27 cellular contexts compared by ENCODE assay signal in the genomic region with DNA sequence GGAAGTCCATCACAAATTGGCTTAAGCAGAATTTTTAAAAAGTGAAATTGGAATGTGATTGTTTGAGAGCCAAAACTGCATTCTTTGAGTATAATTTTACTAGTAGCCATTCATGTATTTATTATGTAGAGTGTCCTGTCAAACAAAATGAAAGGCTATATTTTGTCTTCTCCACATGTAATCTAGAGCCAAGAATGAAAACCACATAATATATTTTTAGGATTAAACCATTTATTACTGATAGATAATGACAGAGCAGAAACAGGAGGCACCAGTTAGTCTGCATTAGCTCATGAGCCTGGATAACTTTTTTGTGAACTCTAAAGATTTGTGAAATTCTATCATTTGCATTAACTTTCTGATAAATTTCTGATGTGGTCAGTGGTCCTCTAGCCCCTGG.
"Had no signal": no experiment of that assay in that cellular context is flagged by ENCODE, and none has a peak within 500 bp of the region (broad histone marks: within the 10 kb centered on the region; RNA-seq: fewer than 3 reads in every experiment).

No MANE protein-coding gene starts in this region.

- H3K27me3 Mint-ChIP-seq: activated CD4-positive, alpha-beta T cell treated with anti-CD3 and anti-CD28 coated beads, Interleukin-2, amount 10 ng/mL, durations not matched to agents 24 days and 14 days; activated CD8-positive, alpha-beta T cell treated with anti-CD3 and anti-CD28 coated beads for 36 hours; activated naive CD4-positive, alpha-beta T cell treated with anti-CD3 and anti-CD28 coated beads, Interleukin-2, amount 10 ng/mL, durations not matched to agents 7 days and 5 days; activated naive CD8-positive, alpha-beta T cell; activated naive CD8-positive, alpha-beta T cell treated with anti-CD3 and anti-CD28 coated beads, Interleukin-2, amount 50 U/mL, for 24 hours; activated T-cell treated with anti-CD3 and anti-CD28 coated beads, Interleukin-2, amount 50 U/mL, for 24 hours had no signal

- H3K27ac ChIP-seq: brain microvascular endothelial cell, SJCRH30, SK-N-MC had no signal

- H3K36me3 Mint-ChIP-seq: activated naive CD4-positive, alpha-beta T cell treated with anti-CD3 and anti-CD28 coated beads, Interleukin-2, amount 10 ng/mL, durations not matched to agents 7 days and 5 days had no signal

- DNase-seq: activated CD4-positive, alpha-beta T cell treated with anti-CD3 and anti-CD28 coated beads, Interleukin-2, amount 10 ng/mL, durations not matched to agents 24 days and 14 days; activated CD4-positive, alpha-beta T cell treated with anti-CD3 and anti-CD28 coated beads, Interleukin-2, amount 50 U/mL, for 4 hours; activated CD8-positive, alpha-beta T cell treated with anti-CD3 and anti-CD28 coated beads for 36 hours; activated effector memory CD4-positive, alpha-beta T cell treated with Interleukin-2 at 50 U/mL for 16 hours; activated naive CD4-positive, alpha-beta T cell treated with anti-CD3 and anti-CD28 coated beads, Interleukin-2, amount 10 ng/mL, durations not matched to agents 7 days and 5 days; activated naive CD8-positive, alpha-beta T cell treated with anti-CD3 and anti-CD28 coated beads, Interleukin-2, amount 50 U/mL, for 24 hours; activated T-cell treated with anti-CD3 and anti-CD28 coated beads, Interleukin-2, amount 50 U/mL, for 24 hours; anterior cingulate cortex; brain microvascular endothelial cell; central memory CD4-positive, alpha-beta T cell; NCI-H1048; NCI-H1105 treated with DMSO at 0.1 percent for 48 hours; NCI-H1436; NCI-H1694; NCI-H1930; NCI-H2081 treated with DMSO at 0.1 percent for 48 hours; NCI-H345; NCI-H524 treated with DMSO at 0.1 percent for 48 hours; SHP77; SJCRH30; SW 1271; T1000 had no signal

- H3K4me1 Mint-ChIP-seq: activated CD4-positive, alpha-beta T cell treated with anti-CD3 and anti-CD28 coated beads, Interleukin-2, amount 10 ng/mL, durations not matched to agents 24 days and 14 days; activated naive CD4-positive, alpha-beta T cell treated with anti-CD3 and anti-CD28 coated beads, Interleukin-2, amount 10 ng/mL, durations not matched to agents 7 days and 5 days; activated naive CD8-positive, alpha-beta T cell treated with anti-CD3 and anti-CD28 coated beads, Interleukin-2, amount 50 U/mL, for 24 hours had no signal

- H3K4me3 Mint-ChIP-seq: activated CD4-positive, alpha-beta T cell treated with anti-CD3 and anti-CD28 coated beads, Interleukin-2, amount 10 ng/mL, durations not matched to agents 24 days and 14 days; activated CD8-positive, alpha-beta T cell treated with anti-CD3 and anti-CD28 coated beads for 36 hours; activated naive CD4-positive, alpha-beta T cell treated with anti-CD3 and anti-CD28 coated beads, Interleukin-2, amount 10 ng/mL, durations not matched to agents 7 days and 5 days; activated naive CD8-positive, alpha-beta T cell; activated naive CD8-positive, alpha-beta T cell treated with anti-CD3 and anti-CD28 coated beads, Interleukin-2, amount 50 U/mL, for 24 hours; activated T-cell treated with anti-CD3 and anti-CD28 coated beads, Interleukin-2, amount 50 U/mL, for 24 hours; activated T-helper 1 cell treated with anti-CD3 and anti-CD28 coated beads, Interleukin-12 subunit alpha, Interleukin-12 subunit beta, Interleukin-2, Interleukin-4 antibody, amounts not matched to agents 30 ng/mL and 10 ng/mL and 1 ng/mL, durations not matched to agents 14 hours and 24 hours and 36 hours had no signal

- ATAC-seq: activated CD8-positive, alpha-beta T cell treated with anti-CD3 and anti-CD28 coated beads for 36 hours; activated naive CD8-positive, alpha-beta T cell treated with anti-CD3 and anti-CD28 coated beads, Interleukin-2, amount 50 U/mL, for 24 hours; K562; Panc1 had no signal

- H3K9me3 Mint-ChIP-seq: activated CD4-positive, alpha-beta T cell treated with anti-CD3 and anti-CD28 coated beads, Interleukin-2, amount 10 ng/mL, durations not matched to agents 24 days and 14 days; activated CD8-positive, alpha-beta T cell treated with anti-CD3 and anti-CD28 coated beads for 36 hours; activated naive CD4-positive, alpha-beta T cell treated with anti-CD3 and anti-CD28 coated beads, Interleukin-2, amount 10 ng/mL, durations not matched to agents 7 days and 5 days; activated naive CD8-positive, alpha-beta T cell treated with anti-CD3 and anti-CD28 coated beads, Interleukin-2, amount 50 U/mL, for 24 hours; activated T-cell treated with anti-CD3 and anti-CD28 coated beads, Interleukin-2, amount 50 U/mL, for 24 hours; activated T-helper 1 cell treated with anti-CD3 and anti-CD28 coated beads, Interleukin-12 subunit alpha, Interleukin-12 subunit beta, Interleukin-2, Interleukin-4 antibody, amounts not matched to agents 30 ng/mL and 10 ng/mL and 1 ng/mL, durations not matched to agents 14 hours and 24 hours and 36 hours had no signal

- H3K27ac Mint-ChIP-seq: activated CD4-positive, alpha-beta T cell treated with anti-CD3 and anti-CD28 coated beads, Interleukin-2, amount 10 ng/mL, durations not matched to agents 24 days and 14 days; activated CD8-positive, alpha-beta T cell treated with anti-CD3 and anti-CD28 coated beads for 36 hours; activated naive CD4-positive, alpha-beta T cell treated with anti-CD3 and anti-CD28 coated beads, Interleukin-2, amount 10 ng/mL, durations not matched to agents 7 days and 5 days; activated naive CD8-positive, alpha-beta T cell; activated naive CD8-positive, alpha-beta T cell treated with anti-CD3 and anti-CD28 coated beads, Interleukin-2, amount 50 U/mL, for 24 hours; activated T-cell treated with anti-CD3 and anti-CD28 coated beads, Interleukin-2, amount 50 U/mL, for 24 hours; activated T-helper 1 cell treated with anti-CD3 and anti-CD28 coated beads, Interleukin-12 subunit alpha, Interleukin-12 subunit beta, Interleukin-2, Interleukin-4 antibody, amounts not matched to agents 30 ng/mL and 10 ng/mL and 1 ng/mL, durations not matched to agents 14 hours and 24 hours and 36 hours had no signal
